18 cellular contexts compared by ENCODE assay signal in the genomic region with DNA sequence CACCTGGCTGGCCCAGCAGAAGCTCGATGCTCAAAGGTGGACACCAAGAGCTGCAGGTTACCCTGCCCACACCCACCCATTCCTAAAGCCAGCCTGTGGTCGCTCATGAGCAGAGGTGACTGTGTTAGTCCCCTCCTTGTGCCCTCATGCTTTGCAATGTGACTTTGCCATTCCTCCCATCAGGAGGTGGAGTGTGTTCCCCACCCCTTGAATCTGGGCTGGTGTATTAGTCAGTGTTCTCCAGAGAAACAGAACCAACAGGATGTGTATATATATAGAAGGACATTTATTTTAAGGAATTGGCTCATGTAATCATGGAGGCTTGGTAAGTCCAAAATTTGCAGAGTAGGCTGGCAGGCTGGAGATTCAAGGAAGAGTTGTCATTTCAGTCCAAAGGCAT. TPM values are rescaled to one million over a fixed set of nuclear protein-coding genes. Genes with fewer than 3 reads are reported as not detected.
DNase-seq lines count a peak whose midpoint lies in the region; ATAC-seq and TF ChIP-seq lines count a peak whose summit lies in the region.
"Had no signal": no experiment of that assay in that cellular context is flagged by ENCODE, and none has a peak within 500 bp of the region (broad histone marks: within the 10 kb centered on the region; RNA-seq: fewer than 3 reads in every experiment).

No MANE protein-coding gene starts in this region.

- no peak overlapping the region for H3K4me3 ChIP-seq in ACC112 (ENCODE audit: low read depth, low read length)
- no peak overlapping the region for H3K4me3 ChIP-seq in dorsolateral prefrontal cortex
- H3K4me3 ChIP-seq: cardiac muscle cell had no signal

- no peak for TF ChIP-seq CTCF in dorsolateral prefrontal cortex (IDR thresholded peaks at IDR 0.05 in 54 of 56, conservative IDR thresholded peaks at IDR 0.05 in 2 of 56; ENCODE audit: low read depth in 1 of 56, partially characterized antibody in 56 of 56)

- ATAC-seq in HG03095 (IDR thresholded peaks at IDR 0.05; ENCODE audit: unreplicated experiment), result no peak
- ATAC-seq in GM21381 (IDR thresholded peaks at IDR 0.05; ENCODE audit: unreplicated experiment), result no peak

- DNase-seq in LHCN-M2 (ENCODE audit: low read depth), result peak; percentile 70
- DNase-seq in dorsolateral prefrontal cortex, result peak in 3 of 10 donors; percentile 19 to 52 (median 48)
- DNase-seq in myocyte (ENCODE audit: low read depth), result peak; percentile 73
- no peak for DNase-seq in activated effector memory CD4-positive, alpha-beta T cell treated with Interleukin-2 at 50 U/mL for 16 hours
- no peak for DNase-seq in activated T-cell treated with anti-CD3 and anti-CD28 coated beads, Interleukin-2, amount 50 U/mL, for 48 hours
- DNase-seq: activated CD4-positive, CD25-positive, alpha-beta regulatory T cell treated with anti-CD3 and anti-CD28 coated beads, Interleukin-2, amount 50 U/mL, for 72 hours; activated naive CD4-positive, alpha-beta T cell treated with Interleukin-2 at 50 U/mL for 16 hours; glutamatergic neuron; H7; KBM-7; NCI-H2227 treated with DMSO at 0.1 percent for 48 hours; stimulated activated naive CD4-positive, alpha-beta T cell treated with Interleukin-2 at 50 U/mL for 16 hours; T-helper 2 cell had no signal

- intact Hi-C loops in dorsolateral prefrontal cortex (cut with DNase I), result loop anchor here (5.0 to 10.0 kb wide), 2 partner anchors 52 to 315 kb away; a partner anchor contains a TSS

- H3K27me3 ChIP-seq in ACC112 (ENCODE audit: insufficient read depth, low read length), result no peaks in the 10 kb centered on the region
- H3K27me3 ChIP-seq in dorsolateral prefrontal cortex, result no peaks in the 10 kb centered on the region
- H3K27me3 ChIP-seq: cardiac muscle cell had no signal

- H3K4me1 ChIP-seq in ACC112 (ENCODE audit: control insufficient read depth, insufficient read depth, low read length, unreplicated experiment), result peaks cover 54% of the 10 kb centered on the region
- H3K4me1 ChIP-seq: parathyroid adenoma had no signal

- H3K27ac ChIP-seq in ACC112 (ENCODE audit: low read depth, low read length) (peak overlapping the region; percentile 57), dorsolateral prefrontal cortex (peak overlapping the region in 53 of 59 donors; percentile 32 to 90 (median 74))
- H3K27ac ChIP-seq: cardiac muscle cell, parathyroid adenoma had no signal

- no peak overlapping the region for H2AFZ ChIP-seq in ACC112 (ENCODE audit: low read length, unreplicated experiment)
- H2AFZ ChIP-seq: parathyroid adenoma had no signal

- H3K36me3 ChIP-seq in ACC112 (ENCODE audit: insufficient read depth, low read length), result no peaks in the 10 kb centered on the region; the same call in 1 of the 2 replicates
- H3K36me3 ChIP-seq: cardiac muscle cell had no signal

- no peaks in the 10 kb centered on the region for H3K79me2 ChIP-seq in ACC112 (ENCODE audit: control insufficient read depth, insufficient read depth, low read length, unreplicated experiment)
- H3K79me2 ChIP-seq: parathyroid adenoma had no signal

RNA-seq across cellular contexts. Expression of a gene that starts 54.4 kb away (rescaled TPM):
- 21.7 and 26.5 TPM in 2 replicates for total RNA-seq in LHCN-M2 (2014; rRNA removed)
- polyA plus RNA-seq in LHCN-M2 (2012), result 18.3 TPM
- 10 to 100 TPM; 25.7 to 63.7 (median 39.6) TPM for total RNA-seq in dorsolateral prefrontal cortex
- 15.4 and 18.6 TPM in 2 replicates for total RNA-seq in myocyte
- 19.1 TPM for polyA plus RNA-seq in myocyte (2012)

Comparison
In these comparisons a context has a peak if more than half of its experiments do, and no peak if none do; other contexts are left out.
1. DNase-seq: peak in LHCN-M2 (single experiment) and myocyte (single experiment); none in activated effector memory CD4-positive, alpha-beta T cell treated with Interleukin-2 at 50 U/mL for 16 hours (single experiment) and activated T-cell treated with anti-CD3 and anti-CD28 coated beads, Interleukin-2, amount 50 U/mL, for 48 hours (0 of 2).